Comparison of ENCODE assay signal across 19 cellular contexts in the genomic region with DNA sequence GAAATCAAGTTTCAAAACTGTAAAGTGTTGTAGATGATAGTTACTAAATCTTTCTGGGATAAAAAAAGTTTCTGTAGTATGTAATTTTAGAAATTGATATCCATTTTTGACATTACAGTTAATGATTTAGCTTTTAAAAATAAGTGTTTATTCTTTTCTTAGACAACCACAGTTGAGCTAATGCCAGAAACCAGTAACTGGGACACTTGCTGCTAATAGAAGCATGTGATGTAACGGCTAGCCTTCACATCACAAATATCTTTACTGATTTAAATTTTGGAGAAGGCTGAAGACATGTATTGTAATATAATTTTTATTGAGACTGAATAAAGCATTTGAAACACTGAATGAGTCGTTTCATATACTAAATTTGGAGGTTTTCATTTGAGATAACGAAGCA.
"Had no signal": no experiment of that assay in that cellular context is flagged by ENCODE, and none has a peak within 500 bp of the region (broad histone marks: within the 10 kb centered on the region; RNA-seq: fewer than 3 reads in every experiment).

No MANE protein-coding gene starts in this region.

- H3K27me3 ChIP-seq: upper lobe of right lung had no signal

- H3K36me3 ChIP-seq: thoracic aorta, upper lobe of right lung had no signal

- H3K27ac Mint-ChIP-seq: activated CD4-positive, alpha-beta memory T cell treated with anti-CD3 and anti-CD28 coated beads, Interleukin-2, amount 10 ng/mL, durations not matched to agents 7 days and 5 days; activated naive CD4-positive, alpha-beta T cell treated with anti-CD3 and anti-CD28 coated beads, Interleukin-2, amount 10 ng/mL, durations not matched to agents 7 days and 5 days; activated T-cell treated with anti-CD3 and anti-CD28 coated beads, Interleukin-2, amount 50 U/mL, for 72 hours; dendritic cell treated with granulocyte-macrophage colony-stimulating factor and Interleukin-4, amounts not matched to agents 40 ng/mL and 50 ng/mL, for 4 days; memory B cell; naive thymus-derived CD4-positive, alpha-beta T cell had no signal

- FAIRE-seq: bronchial epithelial cell had no signal

- H3K36me3 Mint-ChIP-seq: memory B cell had no signal

- H3K27ac ChIP-seq: thoracic aorta, upper lobe of right lung had no signal

- H3K4me3 ChIP-seq: thoracic aorta, upper lobe of right lung had no signal

- ATAC-seq: activated T-cell treated with anti-CD3 and anti-CD28 coated beads, Interleukin-2, amount 50 U/mL, for 72 hours; naive thymus-derived CD4-positive, alpha-beta T cell; upper lobe of right lung had no signal

- H3K4me3 Mint-ChIP-seq: activated CD4-positive, alpha-beta memory T cell treated with anti-CD3 and anti-CD28 coated beads, Interleukin-2, amount 10 ng/mL, durations not matched to agents 7 days and 5 days; activated naive CD4-positive, alpha-beta T cell treated with anti-CD3 and anti-CD28 coated beads, Interleukin-2, amount 10 ng/mL, durations not matched to agents 7 days and 5 days; activated T-cell treated with anti-CD3 and anti-CD28 coated beads, Interleukin-2, amount 50 U/mL, for 72 hours; dendritic cell treated with granulocyte-macrophage colony-stimulating factor and Interleukin-4, amounts not matched to agents 40 ng/mL and 50 ng/mL, for 4 days; memory B cell; neural crest cell had no signal

- H3K9me3 Mint-ChIP-seq: activated CD4-positive, alpha-beta memory T cell treated with anti-CD3 and anti-CD28 coated beads, Interleukin-2, amount 10 ng/mL, durations not matched to agents 7 days and 5 days; activated naive CD4-positive, alpha-beta T cell treated with anti-CD3 and anti-CD28 coated beads, Interleukin-2, amount 10 ng/mL, durations not matched to agents 7 days and 5 days; activated T-cell treated with anti-CD3 and anti-CD28 coated beads, Interleukin-2, amount 50 U/mL, for 72 hours; dendritic cell treated with granulocyte-macrophage colony-stimulating factor and Interleukin-4, amounts not matched to agents 40 ng/mL and 50 ng/mL, for 4 days; memory B cell; naive thymus-derived CD4-positive, alpha-beta T cell; neural crest cell had no signal

- H3K27me3 Mint-ChIP-seq: activated CD4-positive, alpha-beta memory T cell treated with anti-CD3 and anti-CD28 coated beads, Interleukin-2, amount 10 ng/mL, durations not matched to agents 7 days and 5 days; activated naive CD4-positive, alpha-beta T cell treated with anti-CD3 and anti-CD28 coated beads, Interleukin-2, amount 10 ng/mL, durations not matched to agents 7 days and 5 days; dendritic cell treated with granulocyte-macrophage colony-stimulating factor and Interleukin-4, amounts not matched to agents 40 ng/mL and 50 ng/mL, for 4 days; memory B cell; naive thymus-derived CD4-positive, alpha-beta T cell had no signal

- H3K9me3 ChIP-seq: thoracic aorta, upper lobe of right lung had no signal

- DNase-seq: activated CD4-positive, alpha-beta memory T cell treated with anti-CD3 and anti-CD28 coated beads, Interleukin-2, amount 10 ng/mL, durations not matched to agents 7 days and 5 days; activated CD4-positive, alpha-beta T cell treated with anti-CD3 and anti-CD28 coated beads for 48 hours; activated effector memory CD4-positive, alpha-beta T cell treated with Interleukin-2 at 50 U/mL for 16 hours; activated naive CD4-positive, alpha-beta T cell treated with anti-CD3 and anti-CD28 coated beads, Interleukin-2, amount 10 ng/mL, durations not matched to agents 7 days and 5 days; activated T-cell treated with anti-CD3 and anti-CD28 coated beads, Interleukin-2, amount 50 U/mL, for 72 hours; amygdala; effector CD8-positive, alpha-beta T cell; foreskin melanocyte; naive thymus-derived CD4-positive, alpha-beta T cell; occipital lobe; retina; stimulated activated CD4-positive, alpha-beta T cell treated with anti-CD3 and anti-CD28 coated beads, Interleukin-4, amount 100 ng/mL, for 24 hours; stimulated activated naive CD4-positive, alpha-beta T cell treated with Interleukin-2 at 50 U/mL for 16 hours; upper lobe of right lung had no signal
